In genomic region chr9:9032950-9033349, GRCh38 we compare ENCODE assay signal across 20 cellular contexts.
"Had no signal": no experiment of that assay in that cellular context is flagged by ENCODE, and none has a peak within 500 bp of the region (broad histone marks: within the 10 kb centered on the region; RNA-seq: fewer than 3 reads in every experiment).

No MANE protein-coding gene starts in this region.

- H3K27me3 ChIP-seq: SJCRH30 had no signal

- H3K4me3 ChIP-seq: K562, SJCRH30 had no signal

- H3K4me1 ChIP-seq: SJCRH30 had no signal

- H3K27ac ChIP-seq: HL-60, SJCRH30 had no signal

- H3K36me3 Mint-ChIP-seq: IgD-negative memory B cell had no signal

- H3K4me3 Mint-ChIP-seq: IgD-negative memory B cell had no signal

- H3K36me3 ChIP-seq: SJCRH30 had no signal

- ATAC-seq: K562, SK-N-SH treated with all-trans-retinoic acid at 6 μM for 48 hours had no signal

- H3K27me3 Mint-ChIP-seq: IgD-negative memory B cell had no signal

- H3K9me3 ChIP-seq: SJCRH30 had no signal

- H3K27ac Mint-ChIP-seq: IgD-negative memory B cell had no signal

- DNase-seq: Kasumi-1, MM.1S, NCI-H1092 treated with DMSO at 0.1 percent for 48 hours, NCI-H1436, NCI-H187, NCI-H2029, NCI-H2081 treated with DMSO at 0.1 percent for 48 hours, NCI-H2171, NCI-H226, NCI-H446, NCI-H510A, NCI-H524 treated with DMSO at 0.1 percent for 48 hours, NCI-H774, RPMI8226, SHP77 treated with DMSO at 0.1 percent for 48 hours, SJCRH30 had no signal
